In genomic region chr19:12202250-12202649, GRCh38 we compare ENCODE assay signal across 9 cellular contexts. TPM values are rescaled to one million over a fixed set of nuclear protein-coding genes. Genes with fewer than 3 reads are reported as not detected.
DNase-seq lines count a peak whose midpoint lies in the region; ATAC-seq and TF ChIP-seq lines count a peak whose summit lies in the region.
"Had no signal": no experiment of that assay in that cellular context is flagged by ENCODE, and none has a peak within 500 bp of the region (broad histone marks: within the 10 kb centered on the region; RNA-seq: fewer than 3 reads in every experiment).

No MANE protein-coding gene starts in this region.

- peak; percentile 50 for TF ChIP-seq CTCF in PC-9 (conservative IDR thresholded peaks at IDR 0.05)
- no peak for TF ChIP-seq CTCF in GM20000 (IDR thresholded peaks at IDR 0.05; ENCODE audit: extremely low read depth, missing control alignments)

- CTCF ChIA-PET in PC-9 (lab: Charles Lee) = no interaction called here

- H3K36me3 ChIP-seq in CD4-positive, CD25-positive, alpha-beta regulatory T cell (ENCODE audit: control insufficient read depth, insufficient read depth, low read length) = no peaks in the 10 kb centered on the region
- H3K36me3 ChIP-seq in PC-9 (ENCODE audit: low read depth) = no peaks in the 10 kb centered on the region

- DNase-seq in CD4-positive, CD25-positive, alpha-beta regulatory T cell = peak; percentile 17 to 48 (median 37)
- DNase-seq in PC-9 (peak; percentile 19 to 51), midbrain (lab: John Stamatoyannopoulos, UW) (no peak), G401 (ENCODE audit: low spot score) (no peak), GM20000 (ENCODE audit: low spot score) (no peak)
- DNase-seq in activated naive CD4-positive, alpha-beta T cell (lab: John Stamatoyannopoulos, UW) = peak in 3 of 4 experiments; percentile 6 to 47 (median 45)
- DNase-seq in naive thymus-derived CD8-positive, alpha-beta T cell = peak; percentile 30 to 81 (median 52)

- no peaks in the 10 kb centered on the region for H3F3A ChIP-seq in PC-9 (ENCODE audit: insufficient read depth, low read depth)

- no peak overlapping the region for H3K27ac ChIP-seq in CD4-positive, CD25-positive, alpha-beta regulatory T cell (ENCODE audit: insufficient read depth, low read length, poor library complexity, severe bottlenecking)
- H3K27ac ChIP-seq in PC-9 = no peak overlapping the region
- H3K27ac ChIP-seq: SJCRH30 had no signal

- in situ Hi-C loops in G401 (cut with HindIII; ENCODE audit: low sequenced_read_pairs) = no loop called here

- H3K9me3 Mint-ChIP-seq in CD4-positive, CD25-positive, alpha-beta regulatory T cell = peaks cover 0 to 31% (median 19%) of the 10 kb centered on the region in 7 donors
- H3K9me3 Mint-ChIP-seq in naive thymus-derived CD8-positive, alpha-beta T cell = peaks cover 0 to 57% (median 14%) of the 10 kb centered on the region in 9 donors

- H3K4me1 Mint-ChIP-seq in CD4-positive, CD25-positive, alpha-beta regulatory T cell = peaks cover 0 to 13% (median 2%) of the 10 kb centered on the region in 4 donors
- H3K4me1 Mint-ChIP-seq in naive thymus-derived CD8-positive, alpha-beta T cell = peaks cover 7 to 24% (median 11%) of the 10 kb centered on the region in 4 donors

- H3K36me3 Mint-ChIP-seq in CD4-positive, CD25-positive, alpha-beta regulatory T cell = peaks cover 11% of the 10 kb centered on the region
- H3K36me3 Mint-ChIP-seq in naive thymus-derived CD8-positive, alpha-beta T cell = peaks cover 11 to 47% (median 26%) of the 10 kb centered on the region in 3 donors

- peaks cover 26 to 50% of the 10 kb centered on the region in 2 experiments for H3K9me3 ChIP-seq in CD4-positive, CD25-positive, alpha-beta regulatory T cell (ENCODE audit: control insufficient read depth in 2 of 2, low read length in 2 of 2)
- H3K9me3 ChIP-seq in PC-9 (ENCODE audit: insufficient read depth, low read depth) = no peaks in the 10 kb centered on the region; the same call in 1 of the 2 replicates

- H3K27me3 Mint-ChIP-seq in CD4-positive, CD25-positive, alpha-beta regulatory T cell = no peaks in the 10 kb centered on the region
- no peaks in the 10 kb centered on the region for H3K27me3 Mint-ChIP-seq in naive thymus-derived CD8-positive, alpha-beta T cell

- no TSS peak for BruUV-seq in PC-9 (replicated peaks; lab: Mats Ljungman, UMichigan)

- H3K4me3 ChIP-seq in CD4-positive, CD25-positive, alpha-beta regulatory T cell (ENCODE audit: low read depth, low read length) = no peak overlapping the region
- H3K4me3 ChIP-seq in PC-9 = no peak overlapping the region
- H3K4me3 ChIP-seq: SJCRH30 had no signal

- H3K9me2 ChIP-seq in PC-9 (ENCODE audit: insufficient read depth) = no peaks in the 10 kb centered on the region

- no peaks in the 10 kb centered on the region for H3K4me1 ChIP-seq in CD4-positive, CD25-positive, alpha-beta regulatory T cell (ENCODE audit: control insufficient read depth, insufficient read depth, low read length, poor library complexity, severe bottlenecking)
- H3K4me1 ChIP-seq in PC-9 (replicated peaks; ENCODE audit: insufficient read depth) = no peaks in the 10 kb centered on the region
- H3K4me1 ChIP-seq: SJCRH30 had no signal

- no peak overlapping the region for H3K4me2 ChIP-seq in PC-9

- H3K27ac Mint-ChIP-seq in CD4-positive, CD25-positive, alpha-beta regulatory T cell = no peak overlapping the region
- peak overlapping the region in 5 of 10 donors; percentile 7 to 71 (median 49) for H3K27ac Mint-ChIP-seq in naive thymus-derived CD8-positive, alpha-beta T cell

- H3K27me3 ChIP-seq in CD4-positive, CD25-positive, alpha-beta regulatory T cell (ENCODE audit: control insufficient read depth, insufficient read depth, low read length) = no peaks in the 10 kb centered on the region
- H3K27me3 ChIP-seq in PC-9 (ENCODE audit: insufficient read depth, low read depth) = no peaks in the 10 kb centered on the region
- H3K27me3 ChIP-seq: SJCRH30 had no signal

- H2AFZ ChIP-seq in PC-9 = no peak overlapping the region

- no peaks in the 10 kb centered on the region for H4K20me1 ChIP-seq in PC-9 (ENCODE audit: insufficient read depth)

- peak; percentile 71 to 77 for ATAC-seq in CD4-positive, CD25-positive, alpha-beta regulatory T cell (ENCODE audit: low read depth in 2 of 2)
- ATAC-seq in naive thymus-derived CD8-positive, alpha-beta T cell = peak; percentile 79 to 96
- ATAC-seq in GM21390 (IDR thresholded peaks at IDR 0.05; ENCODE audit: unreplicated experiment) = no peak

- no peaks in the 10 kb centered on the region for H3K79me2 ChIP-seq in PC-9 (ENCODE audit: low read depth)

- POLR2A ChIA-PET in PC-9 (lab: Charles Lee; ENCODE audit: unreplicated experiment) = no interaction called here
- POLR2A ChIA-PET in naive thymus-derived CD8-positive, alpha-beta T cell (lab: Charles Lee) = interaction anchor here (1.2 kb wide), 1 partner anchor 293 kb away, joined by 4 read pairs; no protein-coding TSS in a partner anchor

- intact Hi-C loops in PC-9 (cut with micrococcal nuclease; ENCODE audit: unreplicated experiment) = no loop called here

- peak overlapping the region in 1 of 4 donors; percentile 22 for H3K4me3 Mint-ChIP-seq in CD4-positive, CD25-positive, alpha-beta regulatory T cell
- peak overlapping the region in 1 of 10 donors; percentile 33 for H3K4me3 Mint-ChIP-seq in naive thymus-derived CD8-positive, alpha-beta T cell

RNA-seq across cellular contexts. Expression of gene ZNF136, which starts 39.4 kb away (rescaled TPM):
- total RNA-seq in CD4-positive, CD25-positive, alpha-beta regulatory T cell = 32.2 TPM
- polyA plus RNA-seq in CD4-positive, CD25-positive, alpha-beta regulatory T cell = 10 to 100 TPM; 11.3 to 22.7 (median 16.8) TPM
- 5.3 and 6.2 TPM in 2 replicates for total RNA-seq in PC-9 (2021)
- 10 to 100 TPM; 29.1 to 32.4 TPM for total RNA-seq in naive thymus-derived CD8-positive, alpha-beta T cell
- polyA plus RNA-seq in naive thymus-derived CD8-positive, alpha-beta T cell = 10 to 100 TPM; 17.8 to 22.6 (median 19.9) TPM
- 4.2 and 5.1 TPM in 2 replicates for total RNA-seq in G401 (2014; rRNA removed; shearing (Covaris generic))

RNA-seq across cellular contexts. Expression of gene ZNF625, which starts 45.7 kb away (rescaled TPM):
- 2.7 TPM for total RNA-seq in CD4-positive, CD25-positive, alpha-beta regulatory T cell
- polyA plus RNA-seq in CD4-positive, CD25-positive, alpha-beta regulatory T cell = 1 to 10 TPM in 2 of 4 donors, under 1 TPM in 2; 0.24 to 1.9 (median 0.91) TPM
- total RNA-seq in PC-9 (2021) = 5.7 and 6.4 TPM in 2 replicates
- 1 to 10 TPM; 4.4 to 5.5 TPM for total RNA-seq in naive thymus-derived CD8-positive, alpha-beta T cell
- polyA plus RNA-seq in naive thymus-derived CD8-positive, alpha-beta T cell = under 1 TPM; 0.52 to 0.82 (median 0.77) TPM
- total RNA-seq in G401 (2014; rRNA removed; shearing (Covaris generic)) = 6.9 and 8.8 TPM in 2 replicates

Comparison
In these comparisons a context has a peak if more than half of its experiments do, and no peak if none do; other contexts are left out.
1. DNase-seq: peak in CD4-positive, CD25-positive, alpha-beta regulatory T cell (3 of 3), PC-9 (2 of 2), activated naive CD4-positive, alpha-beta T cell (3 of 4) and naive thymus-derived CD8-positive, alpha-beta T cell (10 of 10); none in midbrain (single experiment), G401 (single experiment) and GM20000 (single experiment).